In genomic region chr5:67334383-67334782, GRCh38 we compare ENCODE assay signal across 25 cellular contexts.
"Had no signal": no experiment of that assay in that cellular context is flagged by ENCODE, and none has a peak within 500 bp of the region (broad histone marks: within the 10 kb centered on the region; RNA-seq: fewer than 3 reads in every experiment).

No MANE protein-coding gene starts in this region.

- H3K36me3 ChIP-seq: gastrocnemius medialis, lower lobe of right lung, neural progenitor cell, prostate gland, right atrium auricular region, suprapubic skin, transverse colon, upper lobe of right lung, uterus had no signal

- H3K27ac Mint-ChIP-seq: dendritic cell treated with granulocyte-macrophage colony-stimulating factor and Interleukin-4, amounts not matched to agents 40 ng/mL and 50 ng/mL, for 4 days; endodermal cell; natural killer cell treated with Interleukin-12 subunit alpha and Interleukin-12 subunit beta and Interleukin-15 and Interleukin-18, amount 100 ng/mL, for 72 hours; neural progenitor cell; stimulated activated naive CD8-positive, alpha-beta T cell treated with anti-CD3 and anti-CD28 coated beads, Interleukin-15, amount 100 ng/mL, for 72 hours had no signal

- DNase-seq: effector CD8-positive, alpha-beta T cell; endodermal cell; foreskin fibroblast; gastrocnemius medialis; head of caudate nucleus; left ventricle myocardium superior; lower lobe of right lung; stimulated activated CD4-positive, alpha-beta T cell treated with anti-CD3 and anti-CD28 coated beads, Interleukin-12 subunit alpha, Interleukin-12 subunit beta, amount 100 ng/mL, for 4 hours; stimulated activated CD4-positive, alpha-beta T cell treated with anti-CD3 and anti-CD28 coated beads, Interleukin-1b, Interleukin-23, amount 100 ng/mL, for 48 hours; stimulated activated CD4-positive, alpha-beta T cell treated with anti-CD3 and anti-CD28 coated beads, Interleukin-4, amount 100 ng/mL, for 1 hour; stimulated activated CD8-positive, alpha-beta memory T cell treated with anti-CD3 and anti-CD28 coated beads, Interleukin-4, amount 100 ng/mL, for 48 hours; stimulated activated naive CD4-positive, alpha-beta T cell; stimulated activated naive CD8-positive, alpha-beta T cell treated with anti-CD3 and anti-CD28 coated beads, Interleukin-15, amount 100 ng/mL, for 72 hours; transverse colon; upper lobe of right lung; uterus had no signal

- H3K27ac ChIP-seq: epithelial cell of prostate, gastrocnemius medialis, lower lobe of right lung, neural progenitor cell, prostate gland, right atrium auricular region, suprapubic skin, transverse colon, upper lobe of right lung had no signal

- H3K27me3 Mint-ChIP-seq: stimulated activated naive CD8-positive, alpha-beta T cell treated with anti-CD3 and anti-CD28 coated beads, Interleukin-15, amount 100 ng/mL, for 72 hours had no signal

- H3K9ac ChIP-seq: neural progenitor cell had no signal

- H3K4me3 ChIP-seq: gastrocnemius medialis, lower lobe of right lung, neural progenitor cell, prostate gland, right atrium auricular region, smooth muscle cell, suprapubic skin, transverse colon, upper lobe of right lung, uterus had no signal

- H3K27me3 ChIP-seq: gastrocnemius medialis, neural progenitor cell, right atrium auricular region, suprapubic skin, transverse colon, upper lobe of right lung, uterus had no signal

- FAIRE-seq: keratinocyte had no signal

- H3K4me2 ChIP-seq: neural progenitor cell, smooth muscle cell had no signal

- H3K4me3 Mint-ChIP-seq: dendritic cell treated with granulocyte-macrophage colony-stimulating factor and Interleukin-4, amounts not matched to agents 40 ng/mL and 50 ng/mL, for 4 days; endodermal cell; natural killer cell treated with Interleukin-12 subunit alpha and Interleukin-12 subunit beta and Interleukin-15 and Interleukin-18, amount 100 ng/mL, for 72 hours; neural progenitor cell; stimulated activated naive CD8-positive, alpha-beta T cell treated with anti-CD3 and anti-CD28 coated beads, Interleukin-15, amount 100 ng/mL, for 72 hours had no signal

- H3K4me1 ChIP-seq: gastrocnemius medialis, lower lobe of right lung, prostate gland, right atrium auricular region, suprapubic skin, upper lobe of right lung had no signal

- H3K4me1 Mint-ChIP-seq: stimulated activated naive CD8-positive, alpha-beta T cell treated with anti-CD3 and anti-CD28 coated beads, Interleukin-15, amount 100 ng/mL, for 72 hours had no signal
